In genomic region chr9:127005770-127006314, GRCh38 we compare ENCODE assay signal across 13 cellular contexts.
A peak's percentile ranks its signal among the peaks of the same experiment; 100 is the strongest.
DNase-seq lines count a peak whose midpoint lies in the region; ATAC-seq and TF ChIP-seq lines count a peak whose summit lies in the region.
"Had no signal": no experiment of that assay in that cellular context is flagged by ENCODE, and none has a peak within 500 bp of the region (broad histone marks: within the 10 kb centered on the region; RNA-seq: fewer than 3 reads in every experiment).

No MANE protein-coding gene starts in this region.

- H3K27me3 Mint-ChIP-seq in effector memory CD8-positive, alpha-beta T cell, result no peaks in the 10 kb centered on the region

- intact Hi-C loops in testis (cut with DNase I; ENCODE audit: low total_unique reads), result no loop called here

- peak overlapping the region in 1 of 2 donors; percentile 36 for H3K4me3 Mint-ChIP-seq in effector memory CD8-positive, alpha-beta T cell

- TF ChIP-seq POLR2A in testis (IDR thresholded peaks at IDR 0.05), result no peak

- ATAC-seq in GM19463 (IDR thresholded peaks at IDR 0.05; ENCODE audit: unreplicated experiment) (peak; percentile 20), HG03342 (IDR thresholded peaks at IDR 0.05; ENCODE audit: unreplicated experiment) (peak; percentile 22)
- ATAC-seq in effector memory CD8-positive, alpha-beta T cell (replicated peaks), result no peak

- no peaks in the 10 kb centered on the region for H3K36me3 Mint-ChIP-seq in effector memory CD8-positive, alpha-beta T cell (ENCODE audit: insufficient read depth)

- H3K27ac Mint-ChIP-seq in effector memory CD8-positive, alpha-beta T cell, result peak overlapping the region; percentile 39 to 96

- H3K4me1 Mint-ChIP-seq in effector memory CD8-positive, alpha-beta T cell (ENCODE audit: low read depth in 2 of 2), result peaks cover 17 to 24% of the 10 kb centered on the region in 2 donors

- H3K36me3 ChIP-seq in testis (ENCODE audit: low read depth, missing control alignments), result no peaks in the 10 kb centered on the region
- H3K36me3 ChIP-seq: BE2C, ovary, SJCRH30 had no signal

- no peak for TF ChIP-seq CTCF in testis (IDR thresholded peaks at IDR 0.05)

- no peak for DNase-seq in effector memory CD8-positive, alpha-beta T cell
- no peak for DNase-seq in NCI-H510A treated with DMSO at 0.1 percent for 48 hours (lab: John Stamatoyannopoulos, UW)
- DNase-seq in OCI-M2 (lab: John Stamatoyannopoulos, UW; ENCODE audit: unreplicated experiment), result no peak
- DNase-seq in testis, result no peak
- DNase-seq in NCI-H2029 treated with DMSO at 0.1 percent for 48 hours (lab: John Stamatoyannopoulos, UW), result no peak
- DNase-seq: BE2C, glutamatergic neuron, NCI-H526, ovary had no signal

- WGBS in testis, 2 donors, result 93 to 96% methylated on average over 5 of the region's 5 CpGs

- no peaks in the 10 kb centered on the region for H3K9me3 Mint-ChIP-seq in effector memory CD8-positive, alpha-beta T cell

- peak overlapping the region; percentile 42; the same call in 1 of the 2 replicates for H3K4me3 ChIP-seq in GM08714 (ENCODE audit: low read length)
- H3K4me3 ChIP-seq in testis, result no peak overlapping the region
- H3K4me3 ChIP-seq: ovary, SJCRH30 had no signal

- no peak overlapping the region for H3K27ac ChIP-seq in testis
- H3K27ac ChIP-seq: SJCRH30 had no signal

- H3K4me1 ChIP-seq in testis, result no peaks in the 10 kb centered on the region
- H3K4me1 ChIP-seq: BE2C had no signal

- no peaks in the 10 kb centered on the region for H3K9me3 ChIP-seq in testis
- H3K9me3 ChIP-seq: BE2C, ovary, SJCRH30 had no signal

- H3K27me3 ChIP-seq in testis, result no peaks in the 10 kb centered on the region
- H3K27me3 ChIP-seq: BE2C, ovary had no signal
